Comparison of ENCODE assay signal across 17 cellular contexts in the genomic region with DNA sequence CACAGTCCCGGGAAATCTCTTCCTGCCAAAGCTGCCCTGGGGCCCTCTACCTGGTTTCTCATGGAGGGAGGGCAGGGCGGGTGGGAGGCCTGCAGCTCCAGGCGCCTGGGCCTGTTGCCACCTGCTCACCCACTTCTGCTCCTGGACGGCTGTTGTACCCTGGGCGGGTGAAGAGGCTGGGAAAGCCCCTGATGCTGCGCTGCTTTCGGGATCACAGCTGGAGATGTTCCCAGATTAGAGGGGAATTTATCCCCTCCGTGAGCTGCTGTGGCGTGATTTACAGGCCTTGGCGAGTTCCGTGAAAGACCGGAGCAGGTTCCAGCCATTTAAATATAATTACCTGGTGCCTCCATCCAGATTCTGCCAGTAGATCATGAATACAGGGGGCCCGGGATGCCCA.
DNase-seq lines count a peak whose midpoint lies in the region; TF ChIP-seq lines count a peak whose summit lies in the region.
"Had no signal": no experiment of that assay in that cellular context is flagged by ENCODE, and none has a peak within 500 bp of the region (broad histone marks: within the 10 kb centered on the region; RNA-seq: fewer than 3 reads in every experiment).

No MANE protein-coding gene starts in this region.

- no peak for TF ChIP-seq CTCF in epithelial cell of esophagus (IDR thresholded peaks at IDR 0.05; ENCODE audit: insufficient read depth, low read depth, low read length, missing control alignments)

- intact Hi-C loops in posterior cingulate gyrus (cut with DNase I) = no loop called here

- DNase-seq in NCI-H2227 (lab: John Stamatoyannopoulos, UW; ENCODE audit: unreplicated experiment) (peak; percentile 36), NCI-H2227 treated with DMSO at 0.1 percent for 48 hours (lab: John Stamatoyannopoulos, UW) (no peak), NCI-H1105 (lab: John Stamatoyannopoulos, UW) (peak; percentile 74), NCI-H345 treated with DMSO at 0.1 percent for 48 hours (lab: John Stamatoyannopoulos, UW; ENCODE audit: unreplicated experiment) (peak; percentile 53), epithelial cell of esophagus (ENCODE audit: low read depth) (peak; percentile 45), posterior cingulate gyrus (no peak), inferior parietal cortex (ENCODE audit: extremely low spot score) (no peak)
- no peak for DNase-seq in activated CD4-positive, alpha-beta T cell treated with anti-CD3 and anti-CD28 coated beads, Interleukin-2, amount 50 U/mL, for 1 hour
- DNase-seq: COR-L47, GM23248, HCEC 1CT, MV-4-11, NCI-H1694, NCI-H2107, NCI-H510A treated with DMSO at 0.1 percent for 48 hours, T-helper 17 cell had no signal

- H3K4me3 ChIP-seq in epithelial cell of esophagus (ENCODE audit: low read length) = no peak overlapping the region
- H3K4me3 ChIP-seq: GM23248, SJSA1 had no signal

Comparison
In these comparisons a context has a peak if more than half of its experiments do, and no peak if none do; other contexts are left out.
1. DNase-seq: peak in NCI-H2227 (single experiment), NCI-H1105 (single experiment), NCI-H345 treated with DMSO at 0.1 percent for 48 hours (single experiment) and epithelial cell of esophagus (single experiment); none in NCI-H2227 treated with DMSO at 0.1 percent for 48 hours (single experiment), activated CD4-positive, alpha-beta T cell treated with anti-CD3 and anti-CD28 coated beads, Interleukin-2, amount 50 U/mL, for 1 hour (single experiment), posterior cingulate gyrus (0 of 10) and inferior parietal cortex (single experiment).